ENCODE assay signal across 23 cellular contexts in the genomic region with DNA sequence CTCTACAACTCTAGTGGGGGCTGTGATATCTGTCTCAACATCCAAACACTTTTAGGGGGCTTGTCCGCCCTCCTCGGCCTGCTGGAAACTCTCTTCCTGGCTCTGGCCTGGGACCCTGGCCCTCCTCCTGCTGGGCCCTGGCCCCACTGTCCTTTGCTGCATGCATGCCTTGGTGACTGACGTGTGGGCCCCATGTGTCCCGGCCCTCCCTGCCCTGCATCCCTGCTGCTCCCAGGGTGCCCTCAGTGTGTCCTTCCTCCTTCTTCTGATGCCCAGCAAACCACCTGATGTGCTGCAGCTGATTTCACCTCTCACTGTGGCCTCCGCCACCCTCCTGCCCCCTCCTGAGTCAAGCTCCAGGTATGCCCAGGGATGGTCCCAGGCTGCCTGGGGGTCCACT.
DNase-seq lines count a peak whose midpoint lies in the region; ATAC-seq and TF ChIP-seq lines count a peak whose summit lies in the region.
"Had no signal": no experiment of that assay in that cellular context is flagged by ENCODE, and none has a peak within 500 bp of the region (broad histone marks: within the 10 kb centered on the region; RNA-seq: fewer than 3 reads in every experiment).

No MANE protein-coding gene starts in this region.

- no CpG with 5 or more reads among the region's 5 CpGs for WGBS in neuronal stem cell (ENCODE audit: extremely low coverage in 2 of 2, insufficient read length in 2 of 2, insufficient replicate concordance in 1 of 2), 2 donors

- peaks cover 0 to 26% (median 0%) of the 10 kb centered on the region in 11 experiments; a peak in 5 of 22 replicates for H4K20me1 ChIP-seq in BLaER1 treated with 17β-estradiol and CSF1 and Interleukin-3, amounts not matched to agents 10 nM and 100 nM

- H3K4me1 Mint-ChIP-seq in chondrocyte (ENCODE audit: low read depth) (peaks cover 49% of the 10 kb centered on the region), osteocyte (ENCODE audit: unreplicated experiment) (peaks cover 36% of the 10 kb centered on the region)

- no peak for ATAC-seq in HG02884 (IDR thresholded peaks at IDR 0.05; ENCODE audit: unreplicated experiment)
- ATAC-seq: GM12878 had no signal

- H3K27me3 ChIP-seq in BLaER1 treated with 17β-estradiol and CSF1 and Interleukin-3, amounts not matched to agents 10 nM and 100 nM: no peaks in the 10 kb centered on the region; a peak in 1 of 22 replicates
- peaks cover 0 to 29% (median 0%) of the 10 kb centered on the region in 3 experiments for H3K27me3 ChIP-seq in neuronal stem cell (ENCODE audit: control insufficient read depth in 3 of 3, insufficient read depth in 3 of 3, low read depth in 1 of 3, low read length in 3 of 3)
- H3K27me3 ChIP-seq: BE2C had no signal

- H3K9me3 Mint-ChIP-seq in chondrocyte (ENCODE audit: low read depth) (peaks cover 9% of the 10 kb centered on the region), osteocyte (ENCODE audit: unreplicated experiment) (peaks cover 11% of the 10 kb centered on the region)
- H3K9me3 Mint-ChIP-seq: CD4-positive, CD25-positive, alpha-beta regulatory T cell; CD8-positive, alpha-beta memory T cell had no signal

- H3K79me1 ChIP-seq in neuronal stem cell (ENCODE audit: low read depth, low read length): peaks cover 4% of the 10 kb centered on the region

- H3K27me3 Mint-ChIP-seq in chondrocyte (ENCODE audit: low read depth): no peaks in the 10 kb centered on the region
- H3K27me3 Mint-ChIP-seq in osteocyte (ENCODE audit: unreplicated experiment): no peaks in the 10 kb centered on the region
- H3K27me3 Mint-ChIP-seq: CD4-positive, alpha-beta memory T cell; CD4-positive, CD25-positive, alpha-beta regulatory T cell had no signal

- no peak for TF ChIP-seq CTCF in chondrocyte (IDR thresholded peaks at IDR 0.05)
- no peak for TF ChIP-seq CTCF in osteocyte (IDR thresholded peaks at IDR 0.05)

- peak overlapping the region; percentile 34 for H2AK5ac ChIP-seq in neuronal stem cell (ENCODE audit: low read depth, low read length)

- H3K4ac ChIP-seq in neuronal stem cell (ENCODE audit: low read length): no peak overlapping the region

- H2AFZ ChIP-seq in neuronal stem cell (ENCODE audit: low read length): no peak overlapping the region

- H3K4me3 ChIP-seq in BLaER1 treated with 17β-estradiol and CSF1 and Interleukin-3, amounts not matched to agents 10 nM and 100 nM: no peak overlapping the region
- H3K4me3 ChIP-seq in neuronal stem cell (ENCODE audit: low read length in 2 of 2): no peak overlapping the region
- H3K4me3 ChIP-seq: GM12878 had no signal

- H4K91ac ChIP-seq in neuronal stem cell (ENCODE audit: low read depth, low read length, poor library complexity): no peak overlapping the region

- peaks cover 0 to 4% (median 0%) of the 10 kb centered on the region in 11 experiments; a peak in 2 of 22 replicates for H3K9me3 ChIP-seq in BLaER1 treated with 17β-estradiol and CSF1 and Interleukin-3, amounts not matched to agents 10 nM and 100 nM (replicated peaks in 1 of 11)
- peaks cover 2 to 5% of the 10 kb centered on the region in 2 donors for H3K9me3 ChIP-seq in neuronal stem cell (replicated peaks in 1 of 2; ENCODE audit: control insufficient read depth in 2 of 2, insufficient read depth in 1 of 2, low read depth in 1 of 2, low read length in 2 of 2)
- H3K9me3 ChIP-seq: BE2C had no signal

- H3K9ac ChIP-seq in BLaER1 treated with 17β-estradiol and CSF1 and Interleukin-3, amounts not matched to agents 10 nM and 100 nM: no peak overlapping the region
- no peak overlapping the region for H3K9ac ChIP-seq in neuronal stem cell (ENCODE audit: low read depth, low read length, poor library complexity)

- no peak overlapping the region for H2BK120ac ChIP-seq in neuronal stem cell (ENCODE audit: low read depth, low read length)

- peaks cover 31 to 100% (median 84%) of the 10 kb centered on the region in 10 experiments for H3K4me1 ChIP-seq in BLaER1 treated with 17β-estradiol and CSF1 and Interleukin-3, amounts not matched to agents 10 nM and 100 nM
- H3K4me1 ChIP-seq in neuronal stem cell (ENCODE audit: control insufficient read depth in 2 of 2, insufficient read depth in 1 of 2, low read depth in 1 of 2, low read length in 2 of 2): no peaks in the 10 kb centered on the region
- H3K4me1 ChIP-seq: BE2C had no signal

- no peak overlapping the region for H2BK15ac ChIP-seq in neuronal stem cell (ENCODE audit: low read length)

- DNase-seq in chondrocyte (ENCODE audit: low spot score) (no peak), neuronal stem cell (ENCODE audit: low spot score) (no peak), osteocyte (ENCODE audit: extremely low spot score, unreplicated experiment) (no peak), ecto neural progenitor cell (ENCODE audit: low spot score) (no peak), NCI-H748 treated with DMSO at 0.1 percent for 48 hours (lab: John Stamatoyannopoulos, UW) (no peak)
- no peak for DNase-seq in activated CD4-positive, alpha-beta T cell treated with anti-CD3 and anti-CD28 coated beads for 1 hour
- DNase-seq: 8988T; ACHN; BE2C; C1 segment of cervical spinal cord; CD4-positive, alpha-beta memory T cell; CD4-positive, CD25-positive, alpha-beta regulatory T cell; CD8-positive, alpha-beta memory T cell; COR-L47; DMS 273 treated with DMSO at 0.1 percent for 48 hours; DMS79; DND-41; EL; GDM1 had no signal

- no peak overlapping the region for H2BK12ac ChIP-seq in neuronal stem cell (ENCODE audit: low read length)

- peak overlapping the region; percentile 79 for H3K27ac Mint-ChIP-seq in chondrocyte (ENCODE audit: unreplicated experiment)
- peak overlapping the region; percentile 74 for H3K27ac Mint-ChIP-seq in osteocyte (ENCODE audit: unreplicated experiment)
- H3K27ac Mint-ChIP-seq: CD14-positive monocyte; CD4-positive, alpha-beta memory T cell; CD4-positive, CD25-positive, alpha-beta regulatory T cell; CD8-positive, alpha-beta memory T cell had no signal

- no peaks in the 10 kb centered on the region for H3K36me3 ChIP-seq in BLaER1 treated with 17β-estradiol and CSF1 and Interleukin-3, amounts not matched to agents 10 nM and 100 nM
- H3K36me3 ChIP-seq in neuronal stem cell (replicated peaks in 1 of 2; ENCODE audit: control insufficient read depth in 2 of 2, insufficient read depth in 2 of 2, low read length in 2 of 2): no peaks in the 10 kb centered on the region
- H3K36me3 ChIP-seq: BE2C had no signal

- H4K8ac ChIP-seq in neuronal stem cell (ENCODE audit: low read depth, low read length): no peak overlapping the region

- H3K18ac ChIP-seq in neuronal stem cell (ENCODE audit: low read length): no peak overlapping the region

- H2BK5ac ChIP-seq in neuronal stem cell (ENCODE audit: low read length): no peak overlapping the region

- no peak overlapping the region for H3K27ac ChIP-seq in BLaER1 treated with 17β-estradiol and CSF1 and Interleukin-3, amounts not matched to agents 10 nM and 100 nM
- no peak overlapping the region for H3K27ac ChIP-seq in neuronal stem cell (replicated peaks; ENCODE audit: low read length)

- H3K4me3 Mint-ChIP-seq in chondrocyte (ENCODE audit: unreplicated experiment): no peak overlapping the region
- no peak overlapping the region for H3K4me3 Mint-ChIP-seq in osteocyte (ENCODE audit: unreplicated experiment)
- H3K4me3 Mint-ChIP-seq: CD14-positive monocyte; CD4-positive, alpha-beta memory T cell; CD4-positive, CD25-positive, alpha-beta regulatory T cell; CD8-positive, alpha-beta memory T cell had no signal

- H3K4me2 ChIP-seq in BLaER1 treated with 17β-estradiol and CSF1 and Interleukin-3, amounts not matched to agents 10 nM and 100 nM: peak overlapping the region in 7 of 11 experiments; percentile 53 to 92 (median 84); a peak in 13 of 22 replicates
- no peak overlapping the region for H3K4me2 ChIP-seq in neuronal stem cell (ENCODE audit: insufficient read depth, low read length, poor library complexity, severe bottlenecking)

- H3K36me3 Mint-ChIP-seq in chondrocyte (ENCODE audit: low read depth) (peaks cover 1% of the 10 kb centered on the region), osteocyte (ENCODE audit: unreplicated experiment) (peaks cover 4% of the 10 kb centered on the region)
- H3K36me3 Mint-ChIP-seq: CD14-positive monocyte; CD4-positive, alpha-beta memory T cell; CD4-positive, CD25-positive, alpha-beta regulatory T cell; CD8-positive, alpha-beta memory T cell had no signal

- H3K14ac ChIP-seq in neuronal stem cell (ENCODE audit: low read length): no peak overlapping the region

- no peak overlapping the region for H3K23ac ChIP-seq in neuronal stem cell (ENCODE audit: low read depth, low read length, poor library complexity)
